In genomic region chr9:34126207-34127034, GRCh38 we compare ENCODE assay signal across 8 cellular contexts. TPM values are rescaled to one million over a fixed set of nuclear protein-coding genes. Genes with fewer than 3 reads are reported as not detected.
DNase-seq lines count a peak whose midpoint lies in the region; ATAC-seq and TF ChIP-seq lines count a peak whose summit lies in the region.

DCAF12 (minus strand) TSS chr9:34126698; CDS start chr9:34126431, 267 bp downstream.

- no peak for TF ChIP-seq CTCF in left lung (IDR thresholded peaks at IDR 0.05)

- peak; percentile 86 for DNase-seq in GM19240 (ENCODE audit: insufficient read length, low spot score)
- peak; percentile 47 for DNase-seq in NCI-H524 treated with DMSO at 0.1 percent for 48 hours (lab: John Stamatoyannopoulos, UW)
- DNase-seq in activated CD4-positive, alpha-beta T cell treated with anti-CD3 and anti-CD28 coated beads, Interleukin-2, amount 50 U/mL, for 4 hours = peak; percentile 86 to 87
- peak; percentile 96 for DNase-seq in dermis blood vessel endothelial cell
- DNase-seq in left lung = peak; percentile 92 to 97
- peak; percentile 81 for DNase-seq in stimulated activated CD4-positive, alpha-beta T cell treated with anti-CD3 and anti-CD28 coated beads, Interleukin-2, amount 100 ng/mL, for 4 hours (ENCODE audit: low read depth)

- H3K36me3 ChIP-seq in BLaER1 treated with 17β-estradiol and CSF1 and Interleukin-3, amounts not matched to agents 10 nM and 100 nM = peaks cover 18 to 27% (median 20%) of the 10 kb centered on the region in 11 experiments
- peaks cover 0 to 20% of the 10 kb centered on the region in 2 donors for H3K36me3 ChIP-seq in left lung

- H4K20me1 ChIP-seq in BLaER1 treated with 17β-estradiol and CSF1 and Interleukin-3, amounts not matched to agents 10 nM and 100 nM = peaks cover 21 to 45% (median 39%) of the 10 kb centered on the region in 11 experiments

- H3K4me1 ChIP-seq in BLaER1 treated with 17β-estradiol and CSF1 and Interleukin-3, amounts not matched to agents 10 nM and 100 nM = peaks cover 40 to 69% (median 58%) of the 10 kb centered on the region in 10 experiments
- H3K4me1 ChIP-seq in left lung = peaks cover 25 to 48% of the 10 kb centered on the region in 2 donors

- H3K27ac ChIP-seq in BLaER1 treated with 17β-estradiol and CSF1 and Interleukin-3, amounts not matched to agents 10 nM and 100 nM = peak within 1 kb of the TSS; percentile 84 to 96 (median 93)
- H3K27ac ChIP-seq in left lung = peak within 1 kb of the TSS; percentile 90 to 95

- intact Hi-C loops in left lung (cut with DNase I) = no loop called here

- ATAC-seq in HG03457 (IDR thresholded peaks at IDR 0.05; ENCODE audit: unreplicated experiment) (peak; percentile 64), left lung (peak; percentile 95)

- H3K9ac ChIP-seq in BLaER1 treated with 17β-estradiol and CSF1 and Interleukin-3, amounts not matched to agents 10 nM and 100 nM = peak within 1 kb of the TSS; percentile 89 to 96 (median 92)

- H3K4me3 ChIP-seq in BLaER1 treated with 17β-estradiol and CSF1 and Interleukin-3, amounts not matched to agents 10 nM and 100 nM = peak within 1 kb of the TSS; percentile 74 to 98 (median 88)
- H3K4me3 ChIP-seq in left lung = peak within 1 kb of the TSS; percentile 62 to 95

- H3K9me3 ChIP-seq in BLaER1 treated with 17β-estradiol and CSF1 and Interleukin-3, amounts not matched to agents 10 nM and 100 nM (replicated peaks in 1 of 11) = peaks cover 0 to 9% (median 0%) of the 10 kb centered on the region in 11 experiments; a peak in 2 of 22 replicates
- no peaks in the 10 kb centered on the region for H3K9me3 ChIP-seq in left lung

- peak within 1 kb of the TSS; percentile 90 to 99 (median 97) for H3K4me2 ChIP-seq in BLaER1 treated with 17β-estradiol and CSF1 and Interleukin-3, amounts not matched to agents 10 nM and 100 nM

- H3K27me3 ChIP-seq in BLaER1 treated with 17β-estradiol and CSF1 and Interleukin-3, amounts not matched to agents 10 nM and 100 nM = no peaks in the 10 kb centered on the region; a peak in 1 of 22 replicates
- H3K27me3 ChIP-seq in left lung = no peaks in the 10 kb centered on the region

RNA-seq across cellular contexts. Expression of gene DCAF12, which starts in this region (rescaled TPM):
- total RNA-seq in dermis blood vessel endothelial cell (22.3 and 24.4 TPM in 2 replicates), left lung (10 to 100 TPM; 30.4 to 45.8 TPM)

Comparison
In these comparisons a context has a peak if more than half of its experiments do, and no peak if none do; other contexts are left out.
1. Peak in every context shown above with its lines: DNase-seq, ATAC-seq, H3K4me3 ChIP-seq and H3K27ac ChIP-seq.